ENCODE assay signal across 15 cellular contexts in the genomic region with DNA sequence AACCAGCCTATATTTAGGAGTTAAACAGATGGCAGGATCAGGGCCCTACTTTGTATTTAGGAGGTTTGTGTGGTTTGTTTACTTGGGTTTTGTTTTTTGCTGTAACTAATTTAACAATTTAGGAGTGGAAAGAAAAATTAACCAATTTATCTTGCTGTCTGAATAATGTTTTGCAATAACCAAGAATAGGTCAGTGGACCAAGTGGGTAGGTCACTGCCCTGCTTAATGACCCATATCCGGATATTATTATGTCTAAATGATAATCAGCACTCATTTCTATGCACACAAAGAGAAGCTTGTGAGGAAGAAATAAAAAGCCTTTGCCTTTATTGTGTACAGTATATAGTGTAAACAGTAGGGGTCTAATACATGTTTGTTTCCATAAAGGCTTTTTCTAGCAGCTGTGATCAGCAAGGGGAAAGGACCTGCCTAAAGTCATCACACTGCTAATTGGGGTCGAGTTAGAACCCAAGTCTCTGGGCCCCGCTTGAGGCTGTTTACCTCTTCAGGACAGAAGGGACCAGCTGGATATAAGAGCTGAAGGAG.
DNase-seq lines count a peak whose midpoint lies in the region; ATAC-seq and TF ChIP-seq lines count a peak whose summit lies in the region.
"Had no signal": no experiment of that assay in that cellular context is flagged by ENCODE, and none has a peak within 500 bp of the region (broad histone marks: within the 10 kb centered on the region; RNA-seq: fewer than 3 reads in every experiment).

No MANE protein-coding gene starts in this region.

- no peaks in the 10 kb centered on the region for H3K27me3 Mint-ChIP-seq in natural killer cell treated with Interleukin-12 subunit alpha and Interleukin-12 subunit beta and Interleukin-15 and Interleukin-18, amount 100 ng/mL, for 72 hours
- no peaks in the 10 kb centered on the region for H3K27me3 Mint-ChIP-seq in natural killer cell (ENCODE audit: low read depth in 2 of 2)
- H3K27me3 Mint-ChIP-seq in glutamatergic neuron (ENCODE audit: unreplicated experiment), result peaks cover 4% of the 10 kb centered on the region

- no peak for TF ChIP-seq POLR2A in esophagus muscularis mucosa (IDR thresholded peaks at IDR 0.05; ENCODE audit: low read depth)

- no peak overlapping the region for H3K4me3 Mint-ChIP-seq in natural killer cell treated with Interleukin-12 subunit alpha and Interleukin-12 subunit beta and Interleukin-15 and Interleukin-18, amount 100 ng/mL, for 72 hours
- H3K4me3 Mint-ChIP-seq in natural killer cell (no peak overlapping the region), glutamatergic neuron (ENCODE audit: unreplicated experiment) (no peak overlapping the region)

- no peaks in the 10 kb centered on the region for H3K9me3 Mint-ChIP-seq in natural killer cell treated with Interleukin-12 subunit alpha and Interleukin-12 subunit beta and Interleukin-15 and Interleukin-18, amount 100 ng/mL, for 72 hours
- H3K9me3 Mint-ChIP-seq in natural killer cell (no peaks in the 10 kb centered on the region), glutamatergic neuron (ENCODE audit: unreplicated experiment) (peaks cover 5% of the 10 kb centered on the region)

- intact Hi-C loops in natural killer cell (cut with micrococcal nuclease), result no loop called here
- intact Hi-C loops in esophagus muscularis mucosa (cut with DNase I), result no loop called here

- no peak overlapping the region for H3K27ac Mint-ChIP-seq in natural killer cell treated with Interleukin-12 subunit alpha and Interleukin-12 subunit beta and Interleukin-15 and Interleukin-18, amount 100 ng/mL, for 72 hours
- H3K27ac Mint-ChIP-seq in natural killer cell (no peak overlapping the region), glutamatergic neuron (ENCODE audit: unreplicated experiment) (peak overlapping the region; percentile 52)

- peak; percentile 13 for DNase-seq in natural killer cell treated with Interleukin-12 subunit alpha and Interleukin-12 subunit beta and Interleukin-15 and Interleukin-18, amount 100 ng/mL, for 72 hours (ENCODE audit: low spot score)
- no peak for DNase-seq in natural killer cell
- no peak for DNase-seq in RWPE2 (ENCODE audit: low spot score)
- no peak for DNase-seq in glutamatergic neuron
- DNase-seq in central memory CD4-positive, alpha-beta T cell, result no peak
- no peak for DNase-seq in NCI-H446 treated with DMSO at 0.1 percent for 48 hours (lab: John Stamatoyannopoulos, UW)
- DNase-seq in esophagus muscularis mucosa (ENCODE audit: extremely low spot score), result no peak
- DNase-seq: COR-L47, NCI-H1105 treated with DMSO at 0.1 percent for 48 hours, NCI-H2029 treated with DMSO at 0.1 percent for 48 hours, NCI-H2171 treated with DMSO at 0.1 percent for 48 hours, NCI-H510A, SIG-M5 had no signal

- ATAC-seq in natural killer cell treated with Interleukin-12 subunit alpha and Interleukin-12 subunit beta and Interleukin-15 and Interleukin-18, amount 100 ng/mL, for 72 hours, result no peak
- no peak for ATAC-seq in natural killer cell
- no peak for ATAC-seq in RWPE2 (ENCODE audit: low read depth)

- H3K4me1 Mint-ChIP-seq in natural killer cell treated with Interleukin-12 subunit alpha and Interleukin-12 subunit beta and Interleukin-15 and Interleukin-18, amount 100 ng/mL, for 72 hours (ENCODE audit: low read depth in 2 of 2), result no peaks in the 10 kb centered on the region
- H3K4me1 Mint-ChIP-seq in natural killer cell, result no peaks in the 10 kb centered on the region
- peaks cover 59% of the 10 kb centered on the region for H3K4me1 Mint-ChIP-seq in glutamatergic neuron (ENCODE audit: low read depth, unreplicated experiment)

- H3K4me1 ChIP-seq in RWPE2 (ENCODE audit: insufficient read depth, poor library complexity, severe bottlenecking), result peaks cover 45% of the 10 kb centered on the region
- peaks cover 51 to 86% (median 66%) of the 10 kb centered on the region in 4 donors for H3K4me1 ChIP-seq in esophagus muscularis mucosa

- H3K27ac ChIP-seq in RWPE2 (ENCODE audit: poor library complexity, severe bottlenecking) (peak overlapping the region; percentile 89), esophagus muscularis mucosa (replicated peaks in 1 of 4) (no peak overlapping the region)
- H3K27ac ChIP-seq: HL-60 had no signal

- no peaks in the 10 kb centered on the region for H3K9me3 ChIP-seq in RWPE2 (ENCODE audit: severe bottlenecking)
- H3K9me3 ChIP-seq in esophagus muscularis mucosa, result no peaks in the 10 kb centered on the region
- H3K9me3 ChIP-seq: HAP-1 had no signal

- TF ChIP-seq CTCF in natural killer cell (IDR thresholded peaks at IDR 0.05), result no peak
- no peak for TF ChIP-seq CTCF in RWPE2 (IDR thresholded peaks at IDR 0.05; ENCODE audit: poor library complexity, severe bottlenecking)
- no peak for TF ChIP-seq CTCF in glutamatergic neuron (IDR thresholded peaks at IDR 0.05; ENCODE audit: partially characterized antibody, unreplicated experiment)
- no peak for TF ChIP-seq CTCF in esophagus muscularis mucosa (IDR thresholded peaks at IDR 0.05)

- TF ChIP-seq EP300 in esophagus muscularis mucosa (IDR thresholded peaks at IDR 0.05), result no peak

- H3K27me3 ChIP-seq in RWPE2 (ENCODE audit: insufficient read depth, poor library complexity, severe bottlenecking), result no peaks in the 10 kb centered on the region
- no peaks in the 10 kb centered on the region for H3K27me3 ChIP-seq in esophagus muscularis mucosa

- 74% methylated on average over 3 of the region's 3 CpGs for WGBS in esophagus muscularis mucosa

- H3K36me3 ChIP-seq in RWPE2 (ENCODE audit: low read depth), result no peaks in the 10 kb centered on the region
- H3K36me3 ChIP-seq in esophagus muscularis mucosa, result no peaks in the 10 kb centered on the region
- H3K36me3 ChIP-seq: HAP-1 had no signal

- H3K4me3 ChIP-seq in RWPE2 (ENCODE audit: severe bottlenecking) (no peak overlapping the region), esophagus muscularis mucosa (no peak overlapping the region)
- H3K4me3 ChIP-seq: HAP-1 had no signal

- no peaks in the 10 kb centered on the region for H3K36me3 Mint-ChIP-seq in natural killer cell treated with Interleukin-12 subunit alpha and Interleukin-12 subunit beta and Interleukin-15 and Interleukin-18, amount 100 ng/mL, for 72 hours
- H3K36me3 Mint-ChIP-seq in natural killer cell (no peaks in the 10 kb centered on the region), glutamatergic neuron (ENCODE audit: unreplicated experiment) (no peaks in the 10 kb centered on the region)
